Comparison of ENCODE assay signal across 14 cellular contexts in the genomic region with DNA sequence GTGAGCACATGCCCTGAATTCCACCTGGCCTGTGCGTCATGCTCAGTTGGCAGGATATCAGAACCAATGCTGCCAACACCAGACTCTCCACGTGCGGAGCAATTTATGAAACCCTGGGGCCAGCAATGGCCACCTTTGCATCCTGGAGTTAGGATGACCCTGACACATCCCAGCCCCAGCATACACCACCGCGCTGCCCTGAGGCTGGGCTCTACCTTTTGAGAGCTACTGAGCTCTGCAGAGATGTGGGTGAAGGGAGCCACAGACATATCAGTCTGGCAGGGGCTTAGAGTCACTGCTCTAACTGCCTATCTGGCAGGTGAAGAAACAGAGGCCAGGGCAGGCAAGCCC. TPM values are rescaled to one million over a fixed set of nuclear protein-coding genes. Genes with fewer than 3 reads are reported as not detected.
DNase-seq lines count a peak whose midpoint lies in the region; ATAC-seq and TF ChIP-seq lines count a peak whose summit lies in the region.
"Had no signal": no experiment of that assay in that cellular context is flagged by ENCODE, and none has a peak within 500 bp of the region (broad histone marks: within the 10 kb centered on the region; RNA-seq: fewer than 3 reads in every experiment).

No MANE protein-coding gene starts in this region.

- ATAC-seq in activated CD8-positive, alpha-beta T cell treated with anti-CD3 and anti-CD28 coated beads for 36 hours = no peak
- ATAC-seq in memory B cell (ENCODE audit: low read depth) = no peak

- H3K27ac Mint-ChIP-seq in activated CD8-positive, alpha-beta T cell treated with anti-CD3 and anti-CD28 coated beads for 36 hours = peak overlapping the region; percentile 36
- peak overlapping the region; percentile 97 for H3K27ac Mint-ChIP-seq in memory B cell
- H3K27ac Mint-ChIP-seq in Caco-2 (ENCODE audit: unreplicated experiment) = no peak overlapping the region
- no peak overlapping the region for H3K27ac Mint-ChIP-seq in progenitor cell of endocrine pancreas

- DNase-seq in ACHN = peak; percentile 23
- peak; percentile 72 for DNase-seq in Karpas-422
- no peak for DNase-seq in activated CD8-positive, alpha-beta T cell treated with anti-CD3 and anti-CD28 coated beads for 36 hours
- no peak for DNase-seq in memory B cell (ENCODE audit: low spot score in 2 of 2)
- no peak for DNase-seq in Caco-2
- DNase-seq in progenitor cell of endocrine pancreas (ENCODE audit: low spot score, unreplicated experiment) = no peak
- no peak for DNase-seq in NCI-H1436 (lab: John Stamatoyannopoulos, UW)
- DNase-seq in stimulated activated CD8-positive, alpha-beta memory T cell treated with anti-CD3 and anti-CD28 coated beads, Interleukin-4, amount 100 ng/mL, for 48 hours = no peak
- DNase-seq: activated CD4-positive, CD25-positive, alpha-beta regulatory T cell; activated naive CD4-positive, alpha-beta T cell treated with anti-CD3 and anti-CD28 coated beads, Interleukin-2, amount 10 ng/mL, durations not matched to agents 7 days and 5 days; effector CD4-positive, alpha-beta T cell; KBM-7; OCI-M1 had no signal

- H3K9me2 ChIP-seq in Karpas-422 (replicated peaks; ENCODE audit: insufficient read depth, low read length) = no peaks in the 10 kb centered on the region

- H3K4me1 Mint-ChIP-seq in activated CD8-positive, alpha-beta T cell treated with anti-CD3 and anti-CD28 coated beads for 36 hours (ENCODE audit: low read depth) = peaks cover 50% of the 10 kb centered on the region
- H3K4me1 Mint-ChIP-seq in memory B cell (peaks cover 63% of the 10 kb centered on the region), Caco-2 (ENCODE audit: low read depth, unreplicated experiment) (peaks cover 28% of the 10 kb centered on the region), progenitor cell of endocrine pancreas (ENCODE audit: low read depth) (peaks cover 20% of the 10 kb centered on the region)

- BruUV-seq in Caco-2 (replicated peaks; lab: Mats Ljungman, UMichigan) = no TSS peak

- no peaks in the 10 kb centered on the region for H3K27me3 Mint-ChIP-seq in activated CD8-positive, alpha-beta T cell treated with anti-CD3 and anti-CD28 coated beads for 36 hours
- H3K27me3 Mint-ChIP-seq in memory B cell = no peaks in the 10 kb centered on the region
- H3K27me3 Mint-ChIP-seq in Caco-2 (ENCODE audit: insufficient read depth, unreplicated experiment) = no peaks in the 10 kb centered on the region
- peaks cover 17% of the 10 kb centered on the region for H3K27me3 Mint-ChIP-seq in progenitor cell of endocrine pancreas
- H3K27me3 Mint-ChIP-seq: activated naive CD4-positive, alpha-beta T cell treated with anti-CD3 and anti-CD28 coated beads, Interleukin-2, amount 10 ng/mL, durations not matched to agents 7 days and 5 days had no signal

- peak overlapping the region; percentile 44; the same call in 1 of the 2 replicates for H3K4me3 ChIP-seq in Karpas-422 (ENCODE audit: low read length)
- H3K4me3 ChIP-seq in Caco-2 (ENCODE audit: low read depth, low read length) = no peak overlapping the region

- no peaks in the 10 kb centered on the region for H3K36me3 Mint-ChIP-seq in activated CD8-positive, alpha-beta T cell treated with anti-CD3 and anti-CD28 coated beads for 36 hours (ENCODE audit: low read depth)
- H3K36me3 Mint-ChIP-seq in memory B cell (peaks cover 3% of the 10 kb centered on the region), Caco-2 (ENCODE audit: insufficient read depth, unreplicated experiment) (no peaks in the 10 kb centered on the region), progenitor cell of endocrine pancreas (ENCODE audit: insufficient read depth) (no peaks in the 10 kb centered on the region)
- H3K36me3 Mint-ChIP-seq: CD14-positive monocyte had no signal

- H3K9me3 Mint-ChIP-seq in activated CD8-positive, alpha-beta T cell treated with anti-CD3 and anti-CD28 coated beads for 36 hours = no peaks in the 10 kb centered on the region
- no peaks in the 10 kb centered on the region for H3K9me3 Mint-ChIP-seq in memory B cell
- no peaks in the 10 kb centered on the region for H3K9me3 Mint-ChIP-seq in Caco-2 (ENCODE audit: unreplicated experiment)
- H3K9me3 Mint-ChIP-seq in progenitor cell of endocrine pancreas (ENCODE audit: low read depth) = no peaks in the 10 kb centered on the region
- H3K9me3 Mint-ChIP-seq: activated naive CD4-positive, alpha-beta T cell treated with anti-CD3 and anti-CD28 coated beads, Interleukin-2, amount 10 ng/mL, durations not matched to agents 7 days and 5 days; CD14-positive monocyte had no signal

- in situ Hi-C loops in ACHN (cut with HindIII; ENCODE audit: low pct_ligation_motif_present, low pct_unique_long_range_greater_than_20kb, low sequenced_read_pairs) = loop anchor here (25.0 kb wide), 1 partner anchor 92 kb away; no protein-coding TSS in a partner anchor

- H3K9me3 ChIP-seq in Karpas-422 (ENCODE audit: low read length) (no peaks in the 10 kb centered on the region), Caco-2 (no peaks in the 10 kb centered on the region)

- intact Hi-C loops in activated CD8-positive, alpha-beta T cell treated with anti-CD3 and anti-CD28 coated beads for 36 hours (cut with micrococcal nuclease) = loop anchor here (2.0 kb wide), 1 partner anchor 41 kb away; no protein-coding TSS in a partner anchor
- intact Hi-C loops in Caco-2 (cut with micrococcal nuclease; ENCODE audit: unreplicated experiment) = loop anchor here (5.0 kb wide), 1 partner anchor 82 kb away; no protein-coding TSS in a partner anchor

- H3K4me1 ChIP-seq in Karpas-422 (ENCODE audit: low read length) = peaks cover 100% of the 10 kb centered on the region
- H3K4me1 ChIP-seq in Caco-2 = peaks cover 50% of the 10 kb centered on the region

- POLR2A ChIA-PET in activated CD8-positive, alpha-beta T cell treated with anti-CD3 and anti-CD28 coated beads for 36 hours (lab: Charles Lee) = interaction anchor here (2.3 to 3.0 kb wide), 2 partner anchors 13 to 40 kb away, joined by 14 to 17 read pairs; no protein-coding TSS in a partner anchor
- POLR2A ChIA-PET in Caco-2 (lab: Charles Lee) = no interaction called here

- no peaks in the 10 kb centered on the region for H3K79me2 ChIP-seq in Karpas-422 (ENCODE audit: low read length)

- H3K27ac ChIP-seq in Karpas-422 (ENCODE audit: low read length) = peak overlapping the region; percentile 99

- peak overlapping the region; percentile 70 for H3K4me2 ChIP-seq in Karpas-422 (ENCODE audit: low read depth, low read length, poor library complexity, severe bottlenecking)

- TF ChIP-seq CTCF in activated CD8-positive, alpha-beta T cell treated with anti-CD3 and anti-CD28 coated beads for 36 hours (IDR thresholded peaks at IDR 0.05) = no peak
- no peak for TF ChIP-seq CTCF in Caco-2 (IDR thresholded peaks at IDR 0.05; ENCODE audit: insufficient read depth in 1 of 2, low read depth in 1 of 2, low read length in 1 of 2, severe bottlenecking in 1 of 2, unreplicated experiment in 1 of 2)
- no peak for TF ChIP-seq CTCF in progenitor cell of endocrine pancreas (IDR thresholded peaks at IDR 0.05; ENCODE audit: unreplicated experiment)

- peak overlapping the region; percentile 72 for H3K9ac ChIP-seq in Karpas-422 (ENCODE audit: low read length)

- no peak overlapping the region for H3K4me3 Mint-ChIP-seq in activated CD8-positive, alpha-beta T cell treated with anti-CD3 and anti-CD28 coated beads for 36 hours
- H3K4me3 Mint-ChIP-seq in memory B cell (no peak overlapping the region), Caco-2 (ENCODE audit: unreplicated experiment) (no peak overlapping the region), progenitor cell of endocrine pancreas (ENCODE audit: low read depth) (no peak overlapping the region)
- H3K4me3 Mint-ChIP-seq: activated naive CD4-positive, alpha-beta T cell treated with anti-CD3 and anti-CD28 coated beads, Interleukin-2, amount 10 ng/mL, durations not matched to agents 7 days and 5 days; CD14-positive monocyte had no signal

- no peak overlapping the region for H2AFZ ChIP-seq in Karpas-422 (ENCODE audit: low read length)

- CTCF ChIA-PET in activated CD8-positive, alpha-beta T cell treated with anti-CD3 and anti-CD28 coated beads for 36 hours (lab: Charles Lee) = interaction anchor here (1.5 to 4.5 kb wide), 3 partner anchors 11 to 97 kb away, joined by 3 to 50 read pairs (median 5); no protein-coding TSS in a partner anchor
- CTCF ChIA-PET in Caco-2 (lab: Charles Lee) = no interaction called here

- H3K36me3 ChIP-seq in Karpas-422 (ENCODE audit: insufficient read depth, low read length) (no peaks in the 10 kb centered on the region), Caco-2 (ENCODE audit: control insufficient read depth, insufficient read depth, low read length) (no peaks in the 10 kb centered on the region)

- H3K27me3 ChIP-seq in Karpas-422 (ENCODE audit: low read length) = no peaks in the 10 kb centered on the region
- H3K27me3 ChIP-seq in Caco-2 (replicated peaks; ENCODE audit: control insufficient read depth, insufficient read depth, low read length) = no peaks in the 10 kb centered on the region

- no peaks in the 10 kb centered on the region for H4K20me1 ChIP-seq in Karpas-422 (ENCODE audit: insufficient read depth, low read depth, low read length)

RNA-seq across cellular contexts. Expression of a gene that starts 41.9 kb away (rescaled TPM):
- total RNA-seq in Karpas-422 (2014; rRNA removed; shearing (Covaris generic); ENCODE audit: low replicate concordance) = 88.9 and 251 TPM in 2 replicates
- 10 to 100 TPM; 40.1 to 44.6 TPM for total RNA-seq in activated CD8-positive, alpha-beta T cell treated with anti-CD3 and anti-CD28 coated beads for 36 hours
- 78.7 and 81.0 TPM in 2 replicates for total RNA-seq in Caco-2 (2022)
- total RNA-seq in progenitor cell of endocrine pancreas = 52.8 and 60.3 TPM in 2 replicates

Comparison
In these comparisons a context has a peak if more than half of its experiments do, and no peak if none do; other contexts are left out.
1. DNase-seq: peak in ACHN (single experiment) and Karpas-422 (single experiment); none in activated CD8-positive, alpha-beta T cell treated with anti-CD3 and anti-CD28 coated beads for 36 hours (single experiment), memory B cell (0 of 2), Caco-2 (0 of 2), progenitor cell of endocrine pancreas (single experiment), NCI-H1436 (single experiment) and stimulated activated CD8-positive, alpha-beta memory T cell treated with anti-CD3 and anti-CD28 coated beads, Interleukin-4, amount 100 ng/mL, for 48 hours (single experiment).
2. H3K27ac Mint-ChIP-seq: peak in activated CD8-positive, alpha-beta T cell treated with anti-CD3 and anti-CD28 coated beads for 36 hours (single experiment) and memory B cell (single experiment); none in Caco-2 (single experiment) and progenitor cell of endocrine pancreas (single experiment).